In the genomic region with DNA sequence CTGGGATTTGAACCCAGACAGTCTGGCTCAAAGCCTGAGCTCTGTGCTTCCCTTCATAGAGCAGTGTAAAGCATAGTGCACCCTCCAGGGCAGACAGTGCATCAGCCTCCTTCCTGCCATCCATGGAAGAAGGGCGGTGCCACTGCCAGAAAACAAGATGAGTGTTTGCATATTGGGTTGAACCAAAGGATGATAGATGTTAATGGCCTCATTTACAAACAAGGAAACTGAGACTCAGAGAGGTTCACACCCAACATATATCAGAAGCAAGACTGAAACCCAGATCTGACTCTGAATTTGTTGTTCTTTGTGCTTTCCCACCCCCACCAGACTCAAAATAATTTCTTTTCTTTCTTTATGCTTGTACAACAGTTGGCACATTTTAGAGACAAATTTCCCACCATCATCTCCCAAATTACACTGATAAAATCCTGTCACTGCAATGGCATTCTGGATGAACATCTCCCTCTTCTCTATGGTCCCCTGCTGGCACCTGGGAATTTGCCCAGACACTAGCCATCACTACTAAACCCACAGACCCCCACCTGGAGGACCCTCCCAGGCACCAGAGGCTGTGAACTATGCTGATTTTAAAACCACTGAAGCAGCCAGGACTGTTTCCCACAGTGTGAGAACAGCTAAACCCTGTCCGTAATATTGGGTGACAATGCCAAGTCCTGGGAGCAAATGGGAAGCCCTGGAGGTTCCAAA, we compare ENCODE assay signal across 11 cellular contexts. TPM values are rescaled to one million over a fixed set of nuclear protein-coding genes. Genes with fewer than 3 reads are reported as not detected.
DNase-seq lines count a peak whose midpoint lies in the region; ATAC-seq and TF ChIP-seq lines count a peak whose summit lies in the region.
"Had no signal": no experiment of that assay in that cellular context is flagged by ENCODE, and none has a peak within 500 bp of the region (broad histone marks: within the 10 kb centered on the region; RNA-seq: fewer than 3 reads in every experiment).

No MANE protein-coding gene starts in this region.

- 86 to 88% methylated on average over 2 of the region's 2 CpGs for WGBS in aorta, 2 donors

- TF ChIP-seq CTCF in MCF 10A (IDR thresholded peaks at IDR 0.05; ENCODE audit: unreplicated experiment) = no peak

- BruUV-seq in MCF 10A (replicated peaks; lab: Mats Ljungman, UMichigan) = no TSS peak

- no peaks in the 10 kb centered on the region for H3K27me3 ChIP-seq in aorta (ENCODE audit: control insufficient read depth in 1 of 2, insufficient read depth in 2 of 2, low read length in 1 of 2)
- H3K27me3 ChIP-seq: thyroid gland had no signal

- H3K4me3 ChIP-seq in aorta (ENCODE audit: low read length in 2 of 2) = no peak overlapping the region
- H3K4me3 ChIP-seq: thyroid gland had no signal

- DNase-seq in activated naive CD8-positive, alpha-beta T cell treated with anti-CD3 and anti-CD28 coated beads for 36 hours = no peak
- DNase-seq in aorta (no peak), NCI-H1436 treated with DMSO at 0.1 percent for 48 hours (lab: John Stamatoyannopoulos, UW) (no peak), putamen (ENCODE audit: low spot score) (no peak), MCF 10A (ENCODE audit: unreplicated experiment) (no peak)
- DNase-seq: left cardiac atrium, thyroid gland had no signal

- ATAC-seq in GM18498 (IDR thresholded peaks at IDR 0.05; ENCODE audit: unreplicated experiment) (peak; percentile 64), GM19324 (IDR thresholded peaks at IDR 0.05; ENCODE audit: low FRiP score, unreplicated experiment) (peak; percentile 37), HG03095 (IDR thresholded peaks at IDR 0.05; ENCODE audit: unreplicated experiment) (peak; percentile 52), aorta (ENCODE audit: low FRiP score) (no peak)
- ATAC-seq: left cardiac atrium, Panc1 had no signal

- CTCF ChIA-PET in MCF 10A (lab: Yijun Ruan, JAX) = interaction anchor here (0.5 to 3.9 kb wide), 8 partner anchors 11 to 127 kb away, joined by 3 to 45 read pairs (median 4); no protein-coding TSS in a partner anchor

- H3K9me3 ChIP-seq in aorta (ENCODE audit: control insufficient read depth, low read length) = no peaks in the 10 kb centered on the region
- H3K9me3 ChIP-seq: thyroid gland had no signal

- no peaks in the 10 kb centered on the region for H3K4me1 ChIP-seq in aorta (ENCODE audit: control insufficient read depth in 1 of 2, insufficient read depth in 2 of 2, low read length in 2 of 2)
- H3K4me1 ChIP-seq: thyroid gland had no signal

- intact Hi-C loops in aorta (cut with DNase I) = no loop called here
- intact Hi-C loops in MCF 10A (cut with micrococcal nuclease) = no loop called here

- H3K36me3 ChIP-seq in aorta (ENCODE audit: control insufficient read depth in 1 of 2, insufficient read depth in 2 of 2, low read length in 1 of 2) = no peaks in the 10 kb centered on the region
- H3K36me3 ChIP-seq: thyroid gland had no signal

- peak overlapping the region; percentile 38 for H3K27ac Mint-ChIP-seq in activated naive CD8-positive, alpha-beta T cell treated with anti-CD3 and anti-CD28 coated beads for 36 hours
- no peak overlapping the region for H3K27ac Mint-ChIP-seq in MCF 10A (ENCODE audit: low read depth, unreplicated experiment)

- no peak overlapping the region for H3K27ac ChIP-seq in aorta (ENCODE audit: low read depth in 1 of 2, low read length in 2 of 2)
- H3K27ac ChIP-seq: thyroid gland had no signal

- no peak overlapping the region for H3K4me3 Mint-ChIP-seq in activated naive CD8-positive, alpha-beta T cell treated with anti-CD3 and anti-CD28 coated beads for 36 hours
- no peak overlapping the region for H3K4me3 Mint-ChIP-seq in MCF 10A (ENCODE audit: unreplicated experiment)

- POLR2A ChIA-PET in MCF 10A (lab: Yijun Ruan, JAX) = interaction anchor here (0.8 to 5.7 kb wide), 4 partner anchors 10 to 123 kb away, joined by 3 to 52 read pairs (median 5); partner anchors contain the start of gene CREG1

- H3K4me1 Mint-ChIP-seq in activated naive CD8-positive, alpha-beta T cell treated with anti-CD3 and anti-CD28 coated beads for 36 hours = peaks cover 39% of the 10 kb centered on the region
- peaks cover 12% of the 10 kb centered on the region for H3K4me1 Mint-ChIP-seq in MCF 10A (ENCODE audit: insufficient read depth, unreplicated experiment)

- H3K27me3 Mint-ChIP-seq in activated naive CD8-positive, alpha-beta T cell treated with anti-CD3 and anti-CD28 coated beads for 36 hours = no peaks in the 10 kb centered on the region
- H3K27me3 Mint-ChIP-seq in MCF 10A (ENCODE audit: insufficient read depth, unreplicated experiment) = no peaks in the 10 kb centered on the region

- H3K9me3 Mint-ChIP-seq in activated naive CD8-positive, alpha-beta T cell treated with anti-CD3 and anti-CD28 coated beads for 36 hours = no peaks in the 10 kb centered on the region
- no peaks in the 10 kb centered on the region for H3K9me3 Mint-ChIP-seq in MCF 10A (ENCODE audit: unreplicated experiment)

- peaks cover 38% of the 10 kb centered on the region for H3K36me3 Mint-ChIP-seq in activated naive CD8-positive, alpha-beta T cell treated with anti-CD3 and anti-CD28 coated beads for 36 hours
- H3K36me3 Mint-ChIP-seq in MCF 10A (ENCODE audit: insufficient read depth, unreplicated experiment) = peaks cover 6% of the 10 kb centered on the region

RNA-seq across cellular contexts. Expression of gene MPZL1, which starts 45.4 kb away (rescaled TPM):
- total RNA-seq in activated naive CD8-positive, alpha-beta T cell treated with anti-CD3 and anti-CD28 coated beads for 36 hours = 10 to 100 TPM; 15.9 to 17.3 TPM
- 100 to 1,000 TPM; 101 to 148 TPM for total RNA-seq in aorta
- 10 to 100 TPM; 21.7 to 58.8 TPM for polyA plus RNA-seq in aorta
- 164 and 169 TPM in 2 replicates for total RNA-seq in MCF 10A (2022)

RNA-seq across cellular contexts. Expression of gene RCSD1, which starts 46.3 kb away (rescaled TPM):
- 10 to 100 TPM; 56.4 to 58.2 TPM for total RNA-seq in activated naive CD8-positive, alpha-beta T cell treated with anti-CD3 and anti-CD28 coated beads for 36 hours
- 10 to 100 TPM; 11.2 to 17.9 TPM for total RNA-seq in aorta
- 1 to 10 TPM; 8.7 to 9.9 TPM for polyA plus RNA-seq in aorta
- total RNA-seq in MCF 10A (2022) = 0.16 and 0.27 TPM in 2 replicates
